Comparison of ENCODE assay signal across 8 cellular contexts in the genomic region with DNA sequence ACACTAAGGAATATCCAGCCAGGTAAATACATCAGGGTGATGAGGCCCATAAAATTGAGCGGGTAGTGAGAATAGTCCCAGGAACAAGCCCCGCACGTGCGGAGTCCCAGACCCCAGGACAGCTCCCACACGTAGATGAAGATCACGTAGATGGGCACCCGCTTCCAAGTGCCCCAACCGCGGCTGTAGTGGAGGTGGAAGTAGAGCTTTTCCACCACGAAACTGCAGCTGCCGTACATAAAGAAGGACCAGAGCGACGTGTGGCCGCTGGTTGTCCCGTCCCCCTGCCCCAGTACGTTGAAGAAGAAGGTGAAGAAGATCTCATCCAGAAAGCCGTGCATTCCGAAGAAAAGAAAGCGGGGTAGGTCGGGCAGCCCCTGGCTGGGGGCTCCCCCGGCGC. TPM values are rescaled to one million over a fixed set of nuclear protein-coding genes. Genes with fewer than 3 reads are reported as not detected.
DNase-seq lines count a peak whose midpoint lies in the region; ATAC-seq and TF ChIP-seq lines count a peak whose summit lies in the region.

No MANE protein-coding gene starts in this region.

- ATAC-seq in activated T-helper 17 cell treated with anti-CD3 and anti-CD28 coated beads, Interleukin-2, amount 50 U/mL, for 72 hours (replicated peaks) = no peak
- no peak for ATAC-seq in HG02571 (IDR thresholded peaks at IDR 0.05; ENCODE audit: unreplicated experiment)

- H3K27ac Mint-ChIP-seq in activated naive CD4-positive, alpha-beta T cell treated with anti-CD3 and anti-CD28 coated beads for 36 hours = no peak overlapping the region
- no peak overlapping the region for H3K27ac Mint-ChIP-seq in activated T-helper 17 cell treated with anti-CD3 and anti-CD28 coated beads, Interleukin-2, amount 50 U/mL, for 72 hours

- H3K36me3 Mint-ChIP-seq in activated naive CD4-positive, alpha-beta T cell treated with anti-CD3 and anti-CD28 coated beads for 36 hours (ENCODE audit: low read depth) = no peaks in the 10 kb centered on the region
- no peaks in the 10 kb centered on the region for H3K36me3 Mint-ChIP-seq in activated T-helper 17 cell treated with anti-CD3 and anti-CD28 coated beads, Interleukin-2, amount 50 U/mL, for 72 hours (ENCODE audit: low read depth)

- no peak overlapping the region for H3K27ac ChIP-seq in tibial artery

- no peaks in the 10 kb centered on the region for H3K36me3 ChIP-seq in tibial artery

- H3K27me3 Mint-ChIP-seq in activated naive CD4-positive, alpha-beta T cell treated with anti-CD3 and anti-CD28 coated beads for 36 hours (ENCODE audit: low read depth) = peaks cover 35% of the 10 kb centered on the region
- peaks cover 45% of the 10 kb centered on the region for H3K27me3 Mint-ChIP-seq in activated T-helper 17 cell treated with anti-CD3 and anti-CD28 coated beads, Interleukin-2, amount 50 U/mL, for 72 hours

- H3K9me3 Mint-ChIP-seq in activated naive CD4-positive, alpha-beta T cell treated with anti-CD3 and anti-CD28 coated beads for 36 hours = no peaks in the 10 kb centered on the region
- H3K9me3 Mint-ChIP-seq in activated T-helper 17 cell treated with anti-CD3 and anti-CD28 coated beads, Interleukin-2, amount 50 U/mL, for 72 hours = no peaks in the 10 kb centered on the region

- H3K27me3 ChIP-seq in tibial artery = peaks cover 0 to 55% of the 10 kb centered on the region in 2 donors

- no peaks in the 10 kb centered on the region for H3K9me3 ChIP-seq in tibial artery

- H3K4me3 ChIP-seq in tibial artery = peak overlapping the region; percentile 38 to 53

- H3K4me1 ChIP-seq in tibial artery = peaks cover 0 to 24% (median 17%) of the 10 kb centered on the region in 4 donors

- peaks cover 10% of the 10 kb centered on the region for H3K4me1 Mint-ChIP-seq in activated naive CD4-positive, alpha-beta T cell treated with anti-CD3 and anti-CD28 coated beads for 36 hours (ENCODE audit: low read depth)
- H3K4me1 Mint-ChIP-seq in activated T-helper 17 cell treated with anti-CD3 and anti-CD28 coated beads, Interleukin-2, amount 50 U/mL, for 72 hours = peaks cover 5% of the 10 kb centered on the region

- peak overlapping the region; percentile 66 for H3K4me3 Mint-ChIP-seq in activated naive CD4-positive, alpha-beta T cell treated with anti-CD3 and anti-CD28 coated beads for 36 hours
- peak overlapping the region; percentile 69 for H3K4me3 Mint-ChIP-seq in activated T-helper 17 cell treated with anti-CD3 and anti-CD28 coated beads, Interleukin-2, amount 50 U/mL, for 72 hours

- DNase-seq in activated naive CD4-positive, alpha-beta T cell treated with anti-CD3 and anti-CD28 coated beads for 36 hours = no peak
- no peak for DNase-seq in activated naive CD4-positive, alpha-beta T cell treated with Interleukin-2 at 50 U/mL for 16 hours
- DNase-seq in left kidney (ENCODE audit: low read depth, low spot score) (peak; percentile 45), tibial artery (no peak), HUDEP-2 (lab: John Stamatoyannopoulos, UW; ENCODE audit: unreplicated experiment in 76 of 76) (no peak), NCI-H2171 (lab: John Stamatoyannopoulos, UW) (no peak)

- no peak for TF ChIP-seq CTCF in tibial artery (IDR thresholded peaks at IDR 0.05)

- CTCF ChIA-PET in activated naive CD4-positive, alpha-beta T cell treated with anti-CD3 and anti-CD28 coated beads for 36 hours (lab: Charles Lee) = interaction anchor here (0.5 kb wide), 1 partner anchor 50 kb away, joined by 3 read pairs; no protein-coding TSS in a partner anchor

- intact Hi-C loops in activated naive CD4-positive, alpha-beta T cell treated with anti-CD3 and anti-CD28 coated beads for 36 hours (cut with micrococcal nuclease) = no loop called here
- intact Hi-C loops in tibial artery (cut with DNase I; ENCODE audit: low total_unique reads) = no loop called here

RNA-seq across cellular contexts. Expression of gene TMEM229A, which starts 0.9 kb away (rescaled TPM):
- total RNA-seq in activated naive CD4-positive, alpha-beta T cell treated with anti-CD3 and anti-CD28 coated beads for 36 hours = not detected
- total RNA-seq in activated T-helper 17 cell treated with anti-CD3 and anti-CD28 coated beads, Interleukin-2, amount 50 U/mL, for 72 hours = not detected
